10 cellular contexts compared by ENCODE assay signal in genomic region chr4:76590847-76591281, GRCh38.
DNase-seq lines count a peak whose midpoint lies in the region; ATAC-seq and TF ChIP-seq lines count a peak whose summit lies in the region.
"Had no signal": no experiment of that assay in that cellular context is flagged by ENCODE, and none has a peak within 500 bp of the region (broad histone marks: within the 10 kb centered on the region; RNA-seq: fewer than 3 reads in every experiment).

No MANE protein-coding gene starts in this region.

- peak overlapping the region; percentile 64 for H3K27ac ChIP-seq in right cardiac atrium (ENCODE audit: low read length)
- H3K27ac ChIP-seq in tibial nerve: peak overlapping the region in 2 of 4 donors; percentile 66 to 71
- H3K27ac ChIP-seq: VCaP had no signal

- no peaks in the 10 kb centered on the region for H3K9me3 ChIP-seq in right cardiac atrium (ENCODE audit: control insufficient read depth, low read length)
- H3K9me3 ChIP-seq in tibial nerve: no peaks in the 10 kb centered on the region

- no peak for TF ChIP-seq POLR2A in tibial nerve (IDR thresholded peaks at IDR 0.05)

- DNase-seq in EL (peak; percentile 82), amniotic stem cell (lab: John Stamatoyannopoulos, UW) (peak; percentile 60), right cardiac atrium (no peak), sciatic nerve (ENCODE audit: low spot score) (no peak), tibial nerve (ENCODE audit: low spot score in 2 of 2) (no peak), midbrain (lab: John Stamatoyannopoulos, UW) (no peak), Ammon's horn (ENCODE audit: low spot score) (no peak), HPDE6-E6E7 (ENCODE audit: extremely low spot score) (no peak)
- DNase-seq: NCI-H1436 had no signal

- H3K27me3 ChIP-seq in right cardiac atrium (ENCODE audit: control insufficient read depth, insufficient read depth) (no peaks in the 10 kb centered on the region), tibial nerve (peaks cover 0 to 3% of the 10 kb centered on the region in 2 donors)

- no peaks in the 10 kb centered on the region for H3K36me3 ChIP-seq in tibial nerve

- WGBS in right cardiac atrium: 42% methylated on average over 6 of the region's 6 CpGs
- 22 to 23% methylated on average over 6 of the region's 6 CpGs for WGBS in tibial nerve, 2 donors

- no peak overlapping the region for H3K4me3 ChIP-seq in right cardiac atrium (ENCODE audit: low read length)
- no peak overlapping the region for H3K4me3 ChIP-seq in tibial nerve

- H3K4me1 ChIP-seq in right cardiac atrium (ENCODE audit: control insufficient read depth, insufficient read depth, low read length) (no peaks in the 10 kb centered on the region), tibial nerve (peaks cover 0 to 24% (median 3%) of the 10 kb centered on the region in 4 donors)

- TF ChIP-seq CTCF in tibial nerve (IDR thresholded peaks at IDR 0.05): no peak

- intact Hi-C loops in right cardiac atrium (cut with DNase I): no loop called here
- intact Hi-C loops in sciatic nerve (cut with DNase I): no loop called here

- TF ChIP-seq EP300 in tibial nerve (IDR thresholded peaks at IDR 0.05): no peak

- ATAC-seq in right cardiac atrium: no peak
- ATAC-seq in sciatic nerve: peak; percentile 21

Comparison
In these comparisons a context has a peak if more than half of its experiments do, and no peak if none do; other contexts are left out.
1. DNase-seq: peak in EL (single experiment) and amniotic stem cell (single experiment); none in right cardiac atrium (0 of 3), sciatic nerve (single experiment), tibial nerve (0 of 2), midbrain (single experiment), Ammon's horn (single experiment) and HPDE6-E6E7 (single experiment).